30 cellular contexts compared by ENCODE assay signal in the genomic region with DNA sequence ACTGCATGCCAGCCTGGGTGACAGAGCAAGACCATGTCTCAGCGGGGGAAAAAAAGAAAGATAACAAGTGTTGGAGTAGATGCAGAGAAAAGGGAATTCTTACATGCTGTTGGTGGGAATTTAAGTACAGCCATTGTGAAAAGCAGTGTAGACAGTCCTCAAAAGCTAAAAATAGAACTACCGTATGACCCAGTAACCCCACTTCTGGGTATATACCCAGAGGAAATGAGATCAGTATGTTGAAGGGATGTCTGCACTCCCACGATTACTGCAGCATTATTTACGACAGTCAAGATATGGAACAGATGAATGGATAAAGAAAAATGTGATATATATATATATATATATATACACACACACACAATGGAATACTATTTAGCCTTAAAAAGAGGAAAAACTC.
"Had no signal": no experiment of that assay in that cellular context is flagged by ENCODE, and none has a peak within 500 bp of the region (broad histone marks: within the 10 kb centered on the region; RNA-seq: fewer than 3 reads in every experiment).

No MANE protein-coding gene starts in this region.

- FAIRE-seq: bronchial epithelial cell, TTC549 had no signal

- H3K4me3 Mint-ChIP-seq: activated CD4-positive, alpha-beta T cell treated with anti-CD3 and anti-CD28 coated beads, Interleukin-2, amount 10 ng/mL, durations not matched to agents 7 days and 5 days; activated CD8-positive, alpha-beta memory T cell treated with anti-CD3 and anti-CD28 coated beads, Interleukin-2, amount 10 ng/mL, durations not matched to agents 7 days and 5 days; activated naive CD4-positive, alpha-beta T cell treated with anti-CD3 and anti-CD28 coated beads, Interleukin-2, amount 50 U/mL, for 24 hours; brain; T-helper 1 cell treated with Interleukin-12 subunit alpha and Interleukin-12 subunit beta and Interleukin-4 antibody, amounts not matched to agents 30 μg/mL and 1 μg/mL, for 36 hours; T-helper 2 cell treated with Interferon-gamma antibody and Interleukin-4, amounts not matched to agents 5 μg/mL and 100 μg/mL, for 36 hours had no signal

- H3K36me3 ChIP-seq: SJCRH30 had no signal

- ATAC-seq: activated CD8-positive, alpha-beta memory T cell treated with anti-CD3 and anti-CD28 coated beads, Interleukin-2, amount 10 ng/mL, durations not matched to agents 7 days and 5 days; Panc1 had no signal

- H3K4me3 ChIP-seq: SJCRH30, SK-N-MC had no signal

- H3K36me3 Mint-ChIP-seq: brain had no signal

- H3K27me3 Mint-ChIP-seq: activated CD4-positive, alpha-beta T cell treated with anti-CD3 and anti-CD28 coated beads, Interleukin-2, amount 10 ng/mL, durations not matched to agents 7 days and 5 days; activated CD8-positive, alpha-beta memory T cell treated with anti-CD3 and anti-CD28 coated beads, Interleukin-2, amount 10 ng/mL, durations not matched to agents 7 days and 5 days; activated naive CD4-positive, alpha-beta T cell treated with anti-CD3 and anti-CD28 coated beads, Interleukin-2, amount 50 U/mL, for 24 hours had no signal

- DNase-seq: activated CD4-positive, alpha-beta T cell treated with anti-CD3 and anti-CD28 coated beads, Interleukin-2, amount 10 ng/mL, durations not matched to agents 7 days and 5 days; activated CD4-positive, alpha-beta T cell treated with anti-CD3 and anti-CD28 coated beads, Interleukin-2, amount 50 U/mL, for 48 hours; activated CD8-positive, alpha-beta memory T cell treated with anti-CD3 and anti-CD28 coated beads for 24 hours; activated CD8-positive, alpha-beta memory T cell treated with anti-CD3 and anti-CD28 coated beads, Interleukin-2, amount 10 ng/mL, durations not matched to agents 7 days and 5 days; activated CD8-positive, alpha-beta memory T cell treated with anti-CD3 and anti-CD28 coated beads, Interleukin-2, amount 50 U/mL, for 48 hours; activated gamma-delta T cell; activated naive CD4-positive, alpha-beta T cell treated with Interleukin-2 at 50 U/mL for 16 hours; activated T-cell treated with anti-CD3 and anti-CD28 coated beads, Interleukin-2, amount 50 U/mL, for 48 hours; anterior cingulate cortex; caudate nucleus; cerebellar nuclear complex; NCI-H1105; NCI-H1417 treated with DMSO at 0.1 percent for 48 hours; NCI-H187 treated with DMSO at 0.1 percent for 48 hours; NCI-H2081; NCI-H2171 treated with DMSO at 0.1 percent for 48 hours; NCI-H2227 treated with DMSO at 0.1 percent for 48 hours; NCI-H446; NCI-H510A treated with DMSO at 0.1 percent for 48 hours; NCI-H69; SHP77; SJCRH30 had no signal

- H3K9me3 ChIP-seq: SJCRH30 had no signal

- H3K27ac Mint-ChIP-seq: activated CD4-positive, alpha-beta T cell treated with anti-CD3 and anti-CD28 coated beads, Interleukin-2, amount 10 ng/mL, durations not matched to agents 7 days and 5 days; activated CD8-positive, alpha-beta memory T cell treated with anti-CD3 and anti-CD28 coated beads, Interleukin-2, amount 10 ng/mL, durations not matched to agents 7 days and 5 days; brain; T-helper 1 cell treated with Interleukin-12 subunit alpha and Interleukin-12 subunit beta and Interleukin-4 antibody, amounts not matched to agents 30 μg/mL and 1 μg/mL, for 36 hours; T-helper 2 cell treated with Interferon-gamma antibody and Interleukin-4, amounts not matched to agents 5 μg/mL and 100 μg/mL, for 36 hours had no signal

- H3K27ac ChIP-seq: SJCRH30, SK-N-MC had no signal

- H3K4me1 Mint-ChIP-seq: brain had no signal

- H3K27me3 ChIP-seq: SJCRH30 had no signal

- H3K4me1 ChIP-seq: SJCRH30 had no signal
